Comparison of ENCODE assay signal across 22 cellular contexts in genomic region chr20:41454250-41454649, GRCh38.
DNase-seq lines count a peak whose midpoint lies in the region; ATAC-seq, FAIRE-seq and TF ChIP-seq lines count a peak whose summit lies in the region.
"Had no signal": no experiment of that assay in that cellular context is flagged by ENCODE, and none has a peak within 500 bp of the region (broad histone marks: within the 10 kb centered on the region; RNA-seq: fewer than 3 reads in every experiment).

No MANE protein-coding gene starts in this region.

- H3K36me3 ChIP-seq in psoas muscle (ENCODE audit: insufficient read depth in 1 of 2, low read depth in 1 of 2) (peaks cover 0 to 61% of the 10 kb centered on the region in 2 donors), skeletal muscle tissue (ENCODE audit: control insufficient read depth in 3 of 3, insufficient read depth in 3 of 3, low read length in 3 of 3) (peaks cover 39 to 55% (median 40%) of the 10 kb centered on the region in 3 donors), MM.1S (replicated peaks; ENCODE audit: insufficient read depth, low read length) (0 out of 2 replicates have a peak, but pooled peaks cover 6% of the 10 kb centered on the region)

- no peaks in the 10 kb centered on the region for H3K79me2 ChIP-seq in MM.1S (ENCODE audit: low read length)

- H4K20me1 ChIP-seq in MM.1S (ENCODE audit: insufficient read depth, low read length) = no peaks in the 10 kb centered on the region

- peak; percentile 44 to 82 (median 74) for ATAC-seq in psoas muscle
- no peak for ATAC-seq in HG03108 (IDR thresholded peaks at IDR 0.05; ENCODE audit: unreplicated experiment)
- ATAC-seq: GM23338, HCT116, HepG2 had no signal

- intact Hi-C loops in psoas muscle (cut with DNase I) = no loop called here

- H3K9ac ChIP-seq in skeletal muscle tissue (ENCODE audit: low read depth in 1 of 3, low read length in 3 of 3) (peak overlapping the region in 1 of 3 donors; percentile 45), MM.1S (ENCODE audit: low read length) (no peak overlapping the region)

- H3K4me2 ChIP-seq in MM.1S (ENCODE audit: low read depth, low read length) = no peak overlapping the region
- H3K4me2 ChIP-seq: GM23338 had no signal

- H3K27ac ChIP-seq in psoas muscle (peak overlapping the region; percentile 91), skeletal muscle tissue (ENCODE audit: low read depth, low read length) (peak overlapping the region; percentile 57), MM.1S (ENCODE audit: low read length) (no peak overlapping the region)
- H3K27ac ChIP-seq: C4-2B had no signal

- DNase-seq in left kidney (ENCODE audit: low read depth, low spot score) (peak; percentile 35), psoas muscle (no peak), MM.1S (no peak), frontal cortex (ENCODE audit: low spot score in 2 of 2) (no peak)
- DNase-seq in activated CD4-positive, alpha-beta T cell treated with anti-CD3 and anti-CD28 coated beads for 4 hours = no peak
- DNase-seq: ACHN; Caco-2; CD4-positive, alpha-beta T cell; DMS79; GDM1; HFFc6 had no signal

- no peak for FAIRE-seq in frontal cortex (lab: Jason Lieb, UNC)
- FAIRE-seq: A204.1, D721Med, GM12892, GM18507, H54, HepG2 had no signal

- H3F3A ChIP-seq in MM.1S (ENCODE audit: insufficient read depth, low read length) = no peaks in the 10 kb centered on the region

- no peaks in the 10 kb centered on the region for H3K9me2 ChIP-seq in MM.1S (replicated peaks; ENCODE audit: insufficient read depth, low read length)

- TF ChIP-seq CTCF in psoas muscle (IDR thresholded peaks at IDR 0.05) = no peak
- no peak for TF ChIP-seq CTCF in MM.1S (IDR thresholded peaks at IDR 0.05; ENCODE audit: low read length)

- H3K9me3 ChIP-seq in psoas muscle (no peaks in the 10 kb centered on the region), skeletal muscle tissue (ENCODE audit: control insufficient read depth in 3 of 3, low read length in 3 of 3) (no peaks in the 10 kb centered on the region), MM.1S (replicated peaks; ENCODE audit: insufficient read depth, low read length) (no peaks in the 10 kb centered on the region)
- H3K9me3 ChIP-seq: Caco-2 had no signal

- H3K27me3 ChIP-seq in psoas muscle (ENCODE audit: insufficient read depth in 3 of 3, low read length in 2 of 3) (no peaks in the 10 kb centered on the region), skeletal muscle tissue (ENCODE audit: control insufficient read depth in 3 of 3, insufficient read depth in 3 of 3, low read length in 3 of 3) (no peaks in the 10 kb centered on the region), MM.1S (replicated peaks; ENCODE audit: insufficient read depth, low read length) (no peaks in the 10 kb centered on the region)

- H3K4me1 ChIP-seq in psoas muscle = peaks cover 19% of the 10 kb centered on the region
- peaks cover 13 to 22% (median 19%) of the 10 kb centered on the region in 3 donors for H3K4me1 ChIP-seq in skeletal muscle tissue (ENCODE audit: control insufficient read depth in 3 of 3, insufficient read depth in 3 of 3, low read length in 3 of 3)
- H3K4me1 ChIP-seq in MM.1S (ENCODE audit: low read length) = no peaks in the 10 kb centered on the region
- H3K4me1 ChIP-seq: Caco-2 had no signal

- H3K4me3 ChIP-seq in psoas muscle (peak overlapping the region; percentile 27), skeletal muscle tissue (ENCODE audit: low read length in 3 of 3) (no peak overlapping the region), MM.1S (ENCODE audit: low read length) (no peak overlapping the region)
- H3K4me3 ChIP-seq: GM23338 had no signal

- H2AFZ ChIP-seq in MM.1S (ENCODE audit: low read length) = no peak overlapping the region
- H2AFZ ChIP-seq: GM23338 had no signal
